ENCODE assay signal across 28 cellular contexts in the genomic region with DNA sequence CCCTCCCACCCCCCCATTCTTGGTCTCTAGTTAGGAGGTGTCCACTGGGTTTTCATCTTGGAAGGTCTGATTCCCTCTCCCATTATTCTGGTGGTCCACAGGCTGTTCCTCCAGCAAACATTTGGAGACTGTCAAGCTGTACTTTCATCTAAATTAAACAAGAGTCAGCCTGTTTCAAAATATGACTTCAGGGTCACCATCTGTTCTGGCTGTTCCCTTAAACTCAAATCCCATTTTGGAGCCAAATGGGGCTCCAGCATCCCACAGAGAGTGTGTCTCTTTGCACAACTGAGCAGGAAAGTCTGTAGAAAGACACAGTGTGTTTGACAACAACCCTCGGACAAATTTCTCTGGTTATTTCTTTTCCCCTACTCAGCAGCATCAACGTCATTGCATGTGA. TPM values are rescaled to one million over a fixed set of nuclear protein-coding genes. Genes with fewer than 3 reads are reported as not detected.
DNase-seq lines count a peak whose midpoint lies in the region; ATAC-seq and TF ChIP-seq lines count a peak whose summit lies in the region.
"Had no signal": no experiment of that assay in that cellular context is flagged by ENCODE, and none has a peak within 500 bp of the region (broad histone marks: within the 10 kb centered on the region; RNA-seq: fewer than 3 reads in every experiment).

No MANE protein-coding gene starts in this region.

- TF ChIP-seq CTCF in gastroesophageal sphincter (IDR thresholded peaks at IDR 0.05): no peak
- no peak for TF ChIP-seq CTCF in vagina (IDR thresholded peaks at IDR 0.05)
- no peak for TF ChIP-seq CTCF in brain microvascular endothelial cell (IDR thresholded peaks at IDR 0.05; ENCODE audit: low read depth, low read length, missing control alignments)
- TF ChIP-seq CTCF in A673 (conservative IDR thresholded peaks at IDR 0.05; ENCODE audit: low read depth, low read length): no peak

- in situ Hi-C loops in brain microvascular endothelial cell (cut with HindIII; ENCODE audit: low pct_ligation_motif_present, low sequenced_read_pairs): no loop called here

- intact Hi-C loops in vagina (cut with DNase I): no loop called here
- intact Hi-C loops in A673 (cut with micrococcal nuclease; ENCODE audit: unreplicated experiment): no loop called here

- no TSS peak for BruUV-seq in A673 (replicated peaks; lab: Mats Ljungman, UMichigan)

- H3K36me3 ChIP-seq in gastroesophageal sphincter (no peaks in the 10 kb centered on the region), rectal smooth muscle tissue (ENCODE audit: control insufficient read depth, insufficient read depth, low read length) (no peaks in the 10 kb centered on the region), vagina (no peaks in the 10 kb centered on the region), brain microvascular endothelial cell (replicated peaks) (no peaks in the 10 kb centered on the region), A673 (ENCODE audit: insufficient read depth, low read length, poor library complexity, severe bottlenecking) (no peaks in the 10 kb centered on the region)
- H3K36me3 ChIP-seq: adrenal gland, left lung, prostate gland, suprapubic skin, uterus had no signal

- DNase-seq in cerebellar cortex (ENCODE audit: low spot score) (peak; percentile 64), vagina (ENCODE audit: extremely low spot score in 2 of 2) (no peak), brain microvascular endothelial cell (no peak), activated gamma-delta T cell treated with Interleukin-2 at 50 U/mL for 16 hours (no peak), A673 (ENCODE audit: low spot score) (no peak)
- DNase-seq: activated CD4-positive, alpha-beta memory T cell treated with anti-CD3 and anti-CD28 coated beads for 36 hours; activated naive CD4-positive, alpha-beta T cell treated with anti-CD3 and anti-CD28 coated beads, Interleukin-2, amount 10 ng/mL, durations not matched to agents 7 days and 5 days; DMS53; effector CD4-positive, alpha-beta T cell; left lung; naive thymus-derived CD4-positive, alpha-beta T cell; NCI-H146; NCI-H446 treated with DMSO at 0.1 percent for 48 hours; NCI-H774; SHP77 treated with DMSO at 0.1 percent for 48 hours; stimulated activated CD4-positive, alpha-beta T cell treated with anti-CD3 and anti-CD28 coated beads, Interleukin-15, amount 100 ng/mL, for 24 hours; stimulated activated CD4-positive, alpha-beta T cell treated with anti-CD3 and anti-CD28 coated beads, Interleukin-4, amount 100 ng/mL, for 4 hours; T-helper 2 cell; uterus had no signal

- CTCF ChIA-PET in A673 (lab: Charles Lee): no interaction called here

- POLR2A ChIA-PET in A673 (lab: Charles Lee; ENCODE audit: low non-redundant PET): no interaction called here

- WGBS in gastroesophageal sphincter (ENCODE audit: low coverage in 1 of 2), 2 donors: 34 to 40% methylated on average over 2 of the region's 2 CpGs

- H3K27me3 ChIP-seq in gastroesophageal sphincter: no peaks in the 10 kb centered on the region
- no peaks in the 10 kb centered on the region for H3K27me3 ChIP-seq in rectal smooth muscle tissue (ENCODE audit: control insufficient read depth, insufficient read depth, low read length)
- H3K27me3 ChIP-seq in vagina: no peaks in the 10 kb centered on the region
- H3K27me3 ChIP-seq in brain microvascular endothelial cell (replicated peaks): no peaks in the 10 kb centered on the region
- no peaks in the 10 kb centered on the region for H3K27me3 ChIP-seq in A673 (replicated peaks; ENCODE audit: insufficient read depth, low read depth, low read length, poor library complexity)
- H3K27me3 ChIP-seq: adrenal gland, left lung, suprapubic skin, uterus had no signal

- H3K4me1 ChIP-seq in gastroesophageal sphincter (peaks cover 24 to 100% (median 51%) of the 10 kb centered on the region in 3 donors), rectal smooth muscle tissue (ENCODE audit: control insufficient read depth, insufficient read depth, low read length) (peaks cover 63% of the 10 kb centered on the region), vagina (peaks cover 54% of the 10 kb centered on the region), A673 (ENCODE audit: insufficient read depth, low read length, poor library complexity, severe bottlenecking) (no peaks in the 10 kb centered on the region)
- H3K4me1 ChIP-seq: prostate gland had no signal

- H3K4me3 ChIP-seq in gastroesophageal sphincter: no peak overlapping the region
- peak overlapping the region; percentile 3 for H3K4me3 ChIP-seq in rectal smooth muscle tissue (ENCODE audit: low read length)
- H3K4me3 ChIP-seq in vagina: no peak overlapping the region
- H3K4me3 ChIP-seq in brain microvascular endothelial cell (ENCODE audit: low read depth, low read length): no peak overlapping the region
- H3K4me3 ChIP-seq in A673 (ENCODE audit: low read depth, low read length, poor library complexity, severe bottlenecking): no peak overlapping the region
- H3K4me3 ChIP-seq: adrenal gland, left lung, prostate gland, suprapubic skin, uterus had no signal

- no peak for TF ChIP-seq POLR2A in gastroesophageal sphincter (IDR thresholded peaks at IDR 0.05)
- TF ChIP-seq POLR2A in vagina (IDR thresholded peaks at IDR 0.05): no peak

- H3K9me3 ChIP-seq in gastroesophageal sphincter (no peaks in the 10 kb centered on the region), vagina (no peaks in the 10 kb centered on the region), A673 (ENCODE audit: low read depth, low read length, poor library complexity, severe bottlenecking) (no peaks in the 10 kb centered on the region)
- H3K9me3 ChIP-seq: adrenal gland, left lung, prostate gland, suprapubic skin, uterus had no signal

- H3K27ac ChIP-seq in gastroesophageal sphincter (peak overlapping the region; percentile 88 to 99 (median 92)), rectal smooth muscle tissue (ENCODE audit: low read depth, low read length) (peak overlapping the region; percentile 82), vagina (peak overlapping the region; percentile 37), brain microvascular endothelial cell (no peak overlapping the region), A673 (ENCODE audit: low read depth, low read length, poor library complexity, severe bottlenecking) (no peak overlapping the region)
- H3K27ac ChIP-seq: epithelial cell of prostate, left lung, suprapubic skin had no signal

- H3K9ac ChIP-seq in rectal smooth muscle tissue (ENCODE audit: low read length): no peak overlapping the region

- no peak for ATAC-seq in gastroesophageal sphincter
- ATAC-seq: activated CD4-positive, CD25-positive, alpha-beta regulatory T cell treated with anti-CD3 and anti-CD28 coated beads, Interleukin-2, amount 50 U/mL, for 24 hours; HCT116; left lung; naive thymus-derived CD4-positive, alpha-beta T cell; Panc1 had no signal

- no peak for TF ChIP-seq EP300 in gastroesophageal sphincter (IDR thresholded peaks at IDR 0.05)

RNA-seq across cellular contexts. Expression of a gene that starts 20.5 kb away (rescaled TPM):
- total RNA-seq in gastroesophageal sphincter: 100 to 1,000 TPM in 2 of 4 donors, 10 to 100 TPM in 2; 80.5 to 256 (median 97.2) TPM
- 15.0 TPM for total RNA-seq in vagina
- 0.04 TPM in 1 of 2 replicates, not detected in the other for total RNA-seq in A673 (2021)

Comparison
In these comparisons a context has a peak if more than half of its experiments do, and no peak if none do; other contexts are left out.
1. H3K27ac ChIP-seq: peak in gastroesophageal sphincter (4 of 4), rectal smooth muscle tissue (single experiment) and vagina (single experiment); none in brain microvascular endothelial cell (single experiment) and A673 (single experiment).
2. RNA of a gene that starts 20.5 kb away (total RNA-seq): 80.5 to 256 TPM in gastroesophageal sphincter and 15.0 TPM in vagina (single experiment); 0.04 TPM in A673; every median in the first group is over 10 times any median in the second.